23 cellular contexts compared by ENCODE assay signal in genomic region chr2:2862386-2862785, GRCh38.
"Had no signal": no experiment of that assay in that cellular context is flagged by ENCODE, and none has a peak within 500 bp of the region (broad histone marks: within the 10 kb centered on the region; RNA-seq: fewer than 3 reads in every experiment).

No MANE protein-coding gene starts in this region.

- H3K27me3 ChIP-seq: foreskin keratinocyte, hepatocyte had no signal

- H3K4me2 ChIP-seq: hepatocyte had no signal

- H2AFZ ChIP-seq: hepatocyte had no signal

- FAIRE-seq: colon, endothelial cell of umbilical vein, frontal cortex had no signal

- H3K27ac ChIP-seq: coronary artery, dorsolateral prefrontal cortex, esophagus muscularis mucosa, foreskin keratinocyte, gastroesophageal sphincter, heart left ventricle, hepatocyte, left lung had no signal

- H3K4me3 ChIP-seq: coronary artery, dorsolateral prefrontal cortex, esophagus muscularis mucosa, gastroesophageal sphincter, heart left ventricle, hepatocyte, left lung, lung, mucosa of descending colon had no signal

- H3K36me3 ChIP-seq: esophagus muscularis mucosa, gastroesophageal sphincter, heart left ventricle, left lung had no signal

- DNase-seq: dermis blood vessel endothelial cell; effector CD4-positive, alpha-beta T cell; effector memory CD4-positive, alpha-beta T cell; foreskin keratinocyte; heart left ventricle; hypothalamus; immature natural killer cell; islet precursor cell; left cardiac atrium; left lung; left ventricle myocardium superior; mammary epithelial cell; mesendoderm; mucosa of descending colon had no signal

- H3K4me1 ChIP-seq: esophagus muscularis mucosa, foreskin keratinocyte, gastroesophageal sphincter, heart left ventricle, left lung had no signal

- H3K9me3 ChIP-seq: esophagus muscularis mucosa, gastroesophageal sphincter, heart left ventricle, left lung had no signal
